Comparison of ENCODE assay signal across 10 cellular contexts in the genomic region with DNA sequence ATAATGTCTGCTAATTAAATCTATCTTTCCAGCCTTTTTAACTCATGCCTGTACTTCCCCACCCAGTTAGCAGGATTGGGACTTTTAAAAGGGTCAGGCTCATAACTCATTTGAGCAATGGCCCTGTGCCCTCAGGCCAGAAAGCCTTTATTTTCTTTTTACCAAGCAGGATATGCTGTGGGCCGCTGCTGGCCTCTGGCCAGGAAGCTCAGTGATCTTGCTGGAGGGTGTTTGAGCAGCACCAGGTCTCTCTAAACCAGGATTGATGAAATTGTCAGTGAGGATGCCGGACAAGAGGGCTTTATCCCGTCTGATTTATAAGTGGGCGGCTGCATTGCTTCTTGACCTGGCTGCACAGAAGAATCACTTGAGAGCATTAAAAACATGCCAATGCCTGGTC.
DNase-seq lines count a peak whose midpoint lies in the region; ATAC-seq and TF ChIP-seq lines count a peak whose summit lies in the region.
"Had no signal": no experiment of that assay in that cellular context is flagged by ENCODE, and none has a peak within 500 bp of the region (broad histone marks: within the 10 kb centered on the region; RNA-seq: fewer than 3 reads in every experiment).

No MANE protein-coding gene starts in this region.

- DNase-seq in GM23248 (peak; percentile 67), PC-3 (peak; percentile 87), choroid plexus epithelial cell (ENCODE audit: low read depth) (peak; percentile 52), GM10248 (ENCODE audit: extremely low spot score) (no peak), mesothelial cell of epicardium (ENCODE audit: low spot score in 2 of 2, unreplicated experiment in 2 of 2) (no peak), NCI-H82 treated with DMSO at 0.1 percent for 48 hours (lab: John Stamatoyannopoulos, UW; ENCODE audit: unreplicated experiment) (no peak)
- DNase-seq: activated CD4-positive, alpha-beta T cell treated with anti-CD3 and anti-CD28 coated beads for 48 hours; activated gamma-delta T cell treated with Interleukin-2 at 50 U/mL for 16 hours; GF-D8 had no signal

- peaks cover 34% of the 10 kb centered on the region for H3K36me3 ChIP-seq in GM23248 (ENCODE audit: low read depth)
- no peaks in the 10 kb centered on the region for H3K36me3 ChIP-seq in PC-3 (ENCODE audit: low read depth, low read length)
- peaks cover 15% of the 10 kb centered on the region for H3K36me3 ChIP-seq in skeletal muscle satellite cell (ENCODE audit: insufficient read depth, low read length)

- POLR2A ChIA-PET in PC-3 (lab: Charles Lee; ENCODE audit: unreplicated experiment) (no interaction called here), GM10248 (lab: Yijun Ruan, JAX) (no interaction called here)

- H3K27ac ChIP-seq in GM23248 (peak overlapping the region; percentile 90), PC-3 (ENCODE audit: low read length) (peak overlapping the region; percentile 95)

- H3K4me2 ChIP-seq in GM23248 (ENCODE audit: unreplicated experiment) (peak overlapping the region; percentile 38), PC-3 (ENCODE audit: low read length) (peak overlapping the region; percentile 37; the same call in 1 of the 2 replicates), skeletal muscle satellite cell (ENCODE audit: low read length) (peak overlapping the region; percentile 29)

- 47 to 56% methylated on average over 4 of the region's 4 CpGs for WGBS in GM23248 (ENCODE audit: low coverage in 1 of 2, low lambda C conversion rate in 2 of 2, missing lambda C conversion rate in 2 of 2), 2 experiments

- H3K9ac ChIP-seq in GM23248: peak overlapping the region; percentile 45
- H3K9ac ChIP-seq in PC-3 (ENCODE audit: low read length): no peak overlapping the region
- H3K9ac ChIP-seq in skeletal muscle satellite cell (ENCODE audit: low read depth, low read length): peak overlapping the region; percentile 51

- peaks cover 73% of the 10 kb centered on the region for H3F3A ChIP-seq in GM23248 (ENCODE audit: insufficient read depth)
- H3F3A ChIP-seq in PC-3 (ENCODE audit: low read length, unreplicated experiment): no peaks in the 10 kb centered on the region

- in situ Hi-C loops in GM23248 (cut with MboI): no loop called here

- no TSS peak for BruUV-seq in PC-3 (replicated peaks; lab: Mats Ljungman, UMichigan)

- no peak overlapping the region for H2AFZ ChIP-seq in GM23248
- no peak overlapping the region for H2AFZ ChIP-seq in PC-3 (ENCODE audit: low read length)

- H3K27me3 Mint-ChIP-seq in mesothelial cell of epicardium (ENCODE audit: low read depth): no peaks in the 10 kb centered on the region

- CTCF ChIA-PET in PC-3 (lab: Charles Lee): no interaction called here
- CTCF ChIA-PET in GM10248 (lab: Yijun Ruan, JAX): no interaction called here

- H4K20me1 ChIP-seq in GM23248 (ENCODE audit: insufficient read depth) (no peaks in the 10 kb centered on the region), PC-3 (ENCODE audit: low read length) (no peaks in the 10 kb centered on the region)

- no peak for TF ChIP-seq CTCF in PC-3 (conservative IDR thresholded peaks at IDR 0.05; ENCODE audit: low read depth, low read length)
- TF ChIP-seq CTCF in choroid plexus epithelial cell (conservative IDR thresholded peaks at IDR 0.05; ENCODE audit: low read depth, low read length): no peak
- no peak for TF ChIP-seq CTCF in GM10248 (IDR thresholded peaks at IDR 0.05; ENCODE audit: control extremely low read depth, extremely low read depth, low read depth, missing control alignments)
- TF ChIP-seq CTCF in mesothelial cell of epicardium (IDR thresholded peaks at IDR 0.05; ENCODE audit: unreplicated experiment): no peak

- H3K9me3 ChIP-seq in GM23248 (ENCODE audit: low read depth) (no peaks in the 10 kb centered on the region), PC-3 (ENCODE audit: low read length) (no peaks in the 10 kb centered on the region), skeletal muscle satellite cell (replicated peaks; ENCODE audit: low read length) (no peaks in the 10 kb centered on the region)

- peaks cover 10% of the 10 kb centered on the region for H3K4me1 Mint-ChIP-seq in mesothelial cell of epicardium

- H3K4me3 ChIP-seq in GM23248 (no peak overlapping the region), PC-3 (ENCODE audit: low read length) (no peak overlapping the region), choroid plexus epithelial cell (ENCODE audit: low read depth, low read length) (no peak overlapping the region), skeletal muscle satellite cell (ENCODE audit: low read length) (no peak overlapping the region)

- H3K4me1 ChIP-seq in GM23248 (ENCODE audit: insufficient read depth) (peaks cover 57% of the 10 kb centered on the region), PC-3 (ENCODE audit: insufficient read depth, low read length) (peaks cover 42% of the 10 kb centered on the region), skeletal muscle satellite cell (ENCODE audit: control insufficient read depth, insufficient read depth, low read length) (peaks cover 51% of the 10 kb centered on the region)

- no peak overlapping the region for H3K27ac Mint-ChIP-seq in mesothelial cell of epicardium

- no peaks in the 10 kb centered on the region for H3K36me3 Mint-ChIP-seq in mesothelial cell of epicardium

- intact Hi-C loops in PC-3 (cut with micrococcal nuclease): no loop called here

- peaks cover 87% of the 10 kb centered on the region for H3K79me2 ChIP-seq in GM23248 (ENCODE audit: insufficient read depth)
- H3K79me2 ChIP-seq in PC-3 (ENCODE audit: low read length): no peaks in the 10 kb centered on the region

- H3K9me3 Mint-ChIP-seq in mesothelial cell of epicardium: no peaks in the 10 kb centered on the region

- ATAC-seq in PC-3: peak; percentile 18

- H3K27me3 ChIP-seq in GM23248 (replicated peaks; ENCODE audit: insufficient read depth) (no peaks in the 10 kb centered on the region), PC-3 (ENCODE audit: low read length) (no peaks in the 10 kb centered on the region), skeletal muscle satellite cell (ENCODE audit: control insufficient read depth, insufficient read depth, low read length) (no peaks in the 10 kb centered on the region)

- no peak overlapping the region for H3K4me3 Mint-ChIP-seq in mesothelial cell of epicardium

- H3K9me2 ChIP-seq in GM23248 (ENCODE audit: insufficient read depth): no peaks in the 10 kb centered on the region
- no peaks in the 10 kb centered on the region for H3K9me2 ChIP-seq in PC-3 (replicated peaks; ENCODE audit: low read length)

Comparison
In these comparisons a context has a peak if more than half of its experiments do, and no peak if none do; other contexts are left out.
1. DNase-seq: peak in GM23248 (single experiment), PC-3 (single experiment) and choroid plexus epithelial cell (single experiment); none in GM10248 (single experiment), mesothelial cell of epicardium (0 of 2) and NCI-H82 treated with DMSO at 0.1 percent for 48 hours (single experiment).
2. Peak in every context shown above with its lines, with median percentiles within 50 percentile points of each other: H3K4me2 ChIP-seq.